In genomic region chr22:46974077-46974476, GRCh38 we compare ENCODE assay signal across 25 cellular contexts.
"Had no signal": no experiment of that assay in that cellular context is flagged by ENCODE, and none has a peak within 500 bp of the region (broad histone marks: within the 10 kb centered on the region; RNA-seq: fewer than 3 reads in every experiment).

No MANE protein-coding gene starts in this region.

- H3K4me3 ChIP-seq: adrenal gland had no signal

- H3K27ac Mint-ChIP-seq: activated CD8-positive, alpha-beta memory T cell treated with anti-CD3 and anti-CD28 coated beads, Interleukin-2, amount 10 ng/mL, durations not matched to agents 7 days and 5 days; activated CD8-positive, alpha-beta T cell treated with anti-CD3 and anti-CD28 coated beads, Interleukin-2, amount 10 ng/mL, durations not matched to agents 7 days and 5 days; activated naive CD8-positive, alpha-beta T cell treated with anti-CD3 and anti-CD28 coated beads, Interleukin-2, amount 10 ng/mL, durations not matched to agents 7 days and 5 days; activated T-cell treated with anti-CD3 and anti-CD28 coated beads, Interleukin-2, amount 50 U/mL, for 72 hours; activated T-helper 2 cell treated with anti-CD3 and anti-CD28 coated beads, Interferon-gamma antibody, Interleukin-2, Interleukin-4, amounts not matched to agents 10 μg/mL and 5 μg/mL and 100 μg/mL, durations not matched to agents 14 hours and 24 hours and 36 hours; WTC11 had no signal

- H3K9me3 Mint-ChIP-seq: activated naive CD8-positive, alpha-beta T cell treated with anti-CD3 and anti-CD28 coated beads, Interleukin-2, amount 10 ng/mL, durations not matched to agents 7 days and 5 days; activated T-cell treated with anti-CD3 and anti-CD28 coated beads, Interleukin-2, amount 50 U/mL, for 72 hours; activated T-helper 2 cell treated with anti-CD3 and anti-CD28 coated beads, Interferon-gamma antibody, Interleukin-2, Interleukin-4, amounts not matched to agents 10 μg/mL and 5 μg/mL and 100 μg/mL, durations not matched to agents 14 hours and 24 hours and 36 hours; WTC11 had no signal

- H3K27ac ChIP-seq: adrenal gland had no signal

- H3K9me3 ChIP-seq: adrenal gland had no signal

- ATAC-seq: activated CD8-positive, alpha-beta memory T cell treated with anti-CD3 and anti-CD28 coated beads, Interleukin-2, amount 10 ng/mL, durations not matched to agents 7 days and 5 days; activated CD8-positive, alpha-beta T cell treated with anti-CD3 and anti-CD28 coated beads, Interleukin-2, amount 10 ng/mL, durations not matched to agents 7 days and 5 days; activated T-cell treated with anti-CD3 and anti-CD28 coated beads, Interleukin-2, amount 50 U/mL, for 72 hours; T-helper 17 cell; WTC11 had no signal

- H3K27me3 ChIP-seq: adrenal gland had no signal

- DNase-seq: activated CD4-positive, alpha-beta T cell treated with anti-CD3 and anti-CD28 coated beads for 48 hours; activated CD4-positive, alpha-beta T cell treated with anti-CD3 and anti-CD28 coated beads, Interleukin-2, amount 50 U/mL, for 4 hours; activated CD4-positive, CD25-positive, alpha-beta regulatory T cell treated with anti-CD3 and anti-CD28 coated beads, Interleukin-2, amount 50 U/mL, for 72 hours; activated CD8-positive, alpha-beta memory T cell treated with anti-CD3 and anti-CD28 coated beads, Interleukin-2, amount 10 ng/mL, durations not matched to agents 7 days and 5 days; activated CD8-positive, alpha-beta T cell treated with anti-CD3 and anti-CD28 coated beads, Interleukin-2, amount 10 ng/mL, durations not matched to agents 7 days and 5 days; activated gamma-delta T cell treated with Interleukin-2 at 50 U/mL for 16 hours; activated naive CD4-positive, alpha-beta T cell treated with anti-CD3 and anti-CD28 coated beads, Interleukin-2, amount 50 U/mL, for 16 hours; activated naive CD8-positive, alpha-beta T cell treated with anti-CD3 and anti-CD28 coated beads, Interleukin-2, amount 10 ng/mL, durations not matched to agents 7 days and 5 days; activated T-cell treated with anti-CD3 and anti-CD28 coated beads, Interleukin-2, amount 50 U/mL, for 72 hours; anterior cingulate cortex; Kasumi-1; KBM-7; NCI-H1105 treated with DMSO at 0.1 percent for 48 hours; NCI-H1436 treated with DMSO at 0.1 percent for 48 hours; NCI-H187; NCI-H2081; NCI-H446 treated with DMSO at 0.1 percent for 48 hours; NCI-H524 treated with DMSO at 0.1 percent for 48 hours; NCI-H774; SIG-M5; T-helper 17 cell; T-helper 9 cell had no signal

- H3K27me3 Mint-ChIP-seq: activated CD8-positive, alpha-beta memory T cell treated with anti-CD3 and anti-CD28 coated beads, Interleukin-2, amount 10 ng/mL, durations not matched to agents 7 days and 5 days; activated naive CD8-positive, alpha-beta T cell treated with anti-CD3 and anti-CD28 coated beads, Interleukin-2, amount 10 ng/mL, durations not matched to agents 7 days and 5 days; T-helper 17 cell had no signal

- H3K36me3 Mint-ChIP-seq: WTC11 had no signal

- H3K4me3 Mint-ChIP-seq: activated CD8-positive, alpha-beta memory T cell treated with anti-CD3 and anti-CD28 coated beads, Interleukin-2, amount 10 ng/mL, durations not matched to agents 7 days and 5 days; activated CD8-positive, alpha-beta T cell treated with anti-CD3 and anti-CD28 coated beads, Interleukin-2, amount 10 ng/mL, durations not matched to agents 7 days and 5 days; activated naive CD8-positive, alpha-beta T cell treated with anti-CD3 and anti-CD28 coated beads, Interleukin-2, amount 10 ng/mL, durations not matched to agents 7 days and 5 days; activated T-cell treated with anti-CD3 and anti-CD28 coated beads, Interleukin-2, amount 50 U/mL, for 72 hours; T-helper 17 cell; WTC11 had no signal
